In the genomic region with DNA sequence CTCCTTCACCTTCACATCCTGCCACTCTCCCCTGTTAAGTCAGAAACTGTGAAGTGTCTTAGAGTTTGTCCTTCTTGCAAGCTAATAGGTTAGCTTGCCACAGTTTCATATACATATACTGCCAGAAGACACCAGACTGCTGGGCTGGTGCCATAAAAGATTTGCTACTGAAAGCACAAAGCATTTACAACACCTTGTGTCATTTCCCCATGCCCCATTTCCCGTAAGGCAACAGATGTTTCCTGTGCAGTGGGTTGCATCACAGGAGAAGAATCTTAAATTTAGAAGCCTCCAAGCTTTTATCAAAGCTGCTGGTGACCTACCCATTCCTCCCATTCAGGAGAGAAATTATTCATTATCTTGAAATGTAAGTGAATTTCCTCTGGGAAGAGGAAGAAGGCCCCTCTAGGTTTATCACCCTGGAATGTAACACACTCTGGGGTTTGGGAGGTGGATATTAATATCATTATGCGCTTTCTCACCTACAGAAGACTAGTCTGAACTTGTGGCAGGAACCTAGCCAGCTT, we compare ENCODE assay signal across 8 cellular contexts. TPM values are rescaled to one million over a fixed set of nuclear protein-coding genes. Genes with fewer than 3 reads are reported as not detected.
DNase-seq lines count a peak whose midpoint lies in the region; ATAC-seq, FAIRE-seq and TF ChIP-seq lines count a peak whose summit lies in the region.

No MANE protein-coding gene starts in this region.

- no peak overlapping the region for H3K4me3 ChIP-seq in upper lobe of left lung

- peaks cover 5% of the 10 kb centered on the region for H3K4me1 Mint-ChIP-seq in activated T-helper 17 cell treated with anti-CD3 and anti-CD28 coated beads, Interleukin-2, amount 50 U/mL, for 72 hours

- H3K36me3 Mint-ChIP-seq in activated T-helper 17 cell treated with anti-CD3 and anti-CD28 coated beads, Interleukin-2, amount 50 U/mL, for 72 hours (ENCODE audit: low read depth) = peaks cover 22% of the 10 kb centered on the region

- H3K4me1 ChIP-seq in upper lobe of left lung = peaks cover 0 to 13% (median 7%) of the 10 kb centered on the region in 4 donors

- no peak for TF ChIP-seq POLR2A in upper lobe of left lung (IDR thresholded peaks at IDR 0.05)

- DNase-seq in A172 (ENCODE audit: low spot score) (peak; percentile 49), hippocampal formation (lab: John Stamatoyannopoulos, UW) (peak; percentile 17 to 32), upper lobe of left lung (peak in 1 of 2 donors; percentile 64), COR-L47 (lab: John Stamatoyannopoulos, UW) (no peak), urothelium cell line (ENCODE audit: low spot score) (no peak)

- H3K36me3 ChIP-seq in upper lobe of left lung = no peaks in the 10 kb centered on the region

- ATAC-seq in GM18907 (IDR thresholded peaks at IDR 0.05; ENCODE audit: unreplicated experiment) = peak; percentile 87
- ATAC-seq in HG03460 (IDR thresholded peaks at IDR 0.05; ENCODE audit: unreplicated experiment) = peak; percentile 93
- ATAC-seq in activated T-helper 17 cell treated with anti-CD3 and anti-CD28 coated beads, Interleukin-2, amount 50 U/mL, for 72 hours (replicated peaks) = peak; percentile 24
- peak; percentile 67 to 86 for ATAC-seq in upper lobe of left lung (ENCODE audit: low FRiP score in 2 of 2)

- no peaks in the 10 kb centered on the region for H3K27me3 Mint-ChIP-seq in activated T-helper 17 cell treated with anti-CD3 and anti-CD28 coated beads, Interleukin-2, amount 50 U/mL, for 72 hours

- H3K4me3 Mint-ChIP-seq in activated T-helper 17 cell treated with anti-CD3 and anti-CD28 coated beads, Interleukin-2, amount 50 U/mL, for 72 hours = no peak overlapping the region

- peak in 3 of 4 donors; percentile 72 to 92 (median 92) for TF ChIP-seq EP300 in upper lobe of left lung (IDR thresholded peaks at IDR 0.05)

- H3K9me3 Mint-ChIP-seq in activated T-helper 17 cell treated with anti-CD3 and anti-CD28 coated beads, Interleukin-2, amount 50 U/mL, for 72 hours = peaks cover 4% of the 10 kb centered on the region

- no peak overlapping the region for H3K27ac Mint-ChIP-seq in activated T-helper 17 cell treated with anti-CD3 and anti-CD28 coated beads, Interleukin-2, amount 50 U/mL, for 72 hours

- TF ChIP-seq CTCF in upper lobe of left lung (IDR thresholded peaks at IDR 0.05) = no peak

- FAIRE-seq in urothelium cell line (lab: Jason Lieb, UNC) = no peak

- H3K27me3 ChIP-seq in upper lobe of left lung = no peaks in the 10 kb centered on the region

- H3K9me3 ChIP-seq in upper lobe of left lung = peaks cover 0 to 4% (median 2%) of the 10 kb centered on the region in 4 donors

- peak overlapping the region; percentile 14 to 82 (median 74) for H3K27ac ChIP-seq in upper lobe of left lung

- WGBS in upper lobe of left lung, 2 donors = 32 to 46% methylated on average over 2 of the region's 2 CpGs

RNA-seq across cellular contexts. Expression of a gene that starts 34.5 kb away (rescaled TPM):
- total RNA-seq in A172 (2014; rRNA removed; shearing (Covaris generic)) = 4.2 and 5.4 TPM in 2 replicates
- total RNA-seq in activated T-helper 17 cell treated with anti-CD3 and anti-CD28 coated beads, Interleukin-2, amount 50 U/mL, for 72 hours = 1 to 10 TPM; 8.5 to 9.6 TPM
- 10 to 100 TPM in 2 of 6 donors, 1 to 10 TPM in 4; 8.3 to 19.1 (median 9.4) TPM for total RNA-seq in upper lobe of left lung

Comparison
In these comparisons a context has a peak if more than half of its experiments do, and no peak if none do; other contexts are left out.
1. DNase-seq: peak in A172 (single experiment) and hippocampal formation (2 of 2); none in COR-L47 (single experiment) and urothelium cell line (single experiment).
2. ATAC-seq: peak in every context shown above with its lines; median percentile 93 in HG03460; 87 in GM18907; 76 in upper lobe of left lung; 24 in activated T-helper 17 cell treated with anti-CD3 and anti-CD28 coated beads, Interleukin-2, amount 50 U/mL, for 72 hours.